Comparison of ENCODE assay signal across 11 cellular contexts in genomic region chr7:50356212-50356944, GRCh38. TPM values are rescaled to one million over a fixed set of nuclear protein-coding genes. Genes with fewer than 3 reads are reported as not detected.
DNase-seq lines count a peak whose midpoint lies in the region; ATAC-seq, FAIRE-seq and TF ChIP-seq lines count a peak whose summit lies in the region.
"Had no signal": no experiment of that assay in that cellular context is flagged by ENCODE, and none has a peak within 500 bp of the region (broad histone marks: within the 10 kb centered on the region; RNA-seq: fewer than 3 reads in every experiment).

No MANE protein-coding gene starts in this region.

- H3K9me3 ChIP-seq in right atrium auricular region (no peaks in the 10 kb centered on the region), upper lobe of left lung (no peaks in the 10 kb centered on the region)

- H3K4me3 ChIP-seq in right atrium auricular region (no peak overlapping the region), lower leg skin (ENCODE audit: low read depth, poor library complexity, severe bottlenecking) (no peak overlapping the region), upper lobe of left lung (no peak overlapping the region)

- ATAC-seq in Right ventricle myocardium inferior, result peak; percentile 69
- ATAC-seq in upper lobe of left lung (ENCODE audit: low FRiP score in 2 of 2), result peak; percentile 69 to 83
- no peak for ATAC-seq in GM18868 (IDR thresholded peaks at IDR 0.05; ENCODE audit: unreplicated experiment)

- H3K36me3 ChIP-seq in right atrium auricular region, result no peaks in the 10 kb centered on the region
- no peaks in the 10 kb centered on the region for H3K36me3 ChIP-seq in upper lobe of left lung

- H3K27me3 ChIP-seq in right atrium auricular region (no peaks in the 10 kb centered on the region), upper lobe of left lung (no peaks in the 10 kb centered on the region)

- peak; percentile 90 for DNase-seq in Right ventricle myocardium inferior (ENCODE audit: missing footprints)
- DNase-seq in right atrium auricular region (ENCODE audit: low spot score), result no peak
- peak; percentile 52 for DNase-seq in activated CD8-positive, alpha-beta memory T cell treated with anti-CD3 and anti-CD28 coated beads, Interleukin-2, amount 50 U/mL, for 48 hours
- DNase-seq in lower leg skin (ENCODE audit: low spot score in 2 of 2), result peak; percentile 29 to 85
- peak in 1 of 2 donors; percentile 74 for DNase-seq in upper lobe of left lung
- DNase-seq in inferior parietal cortex (ENCODE audit: extremely low spot score), result no peak
- no peak for DNase-seq in D721Med (ENCODE audit: insufficient read length, low spot score)
- DNase-seq: activated CD4-positive, CD25-positive, alpha-beta regulatory T cell; caudate nucleus; NCI-H510A treated with DMSO at 0.1 percent for 48 hours had no signal

- no peak for TF ChIP-seq POLR2A in lower leg skin (IDR thresholded peaks at IDR 0.05)
- no peak for TF ChIP-seq POLR2A in upper lobe of left lung (IDR thresholded peaks at IDR 0.05)

- intact Hi-C loops in Right ventricle myocardium inferior (cut with DNase I) (no loop called here), lower leg skin (cut with DNase I; ENCODE audit: low total_unique reads) (no loop called here)

- H3K4me1 ChIP-seq in right atrium auricular region (no peaks in the 10 kb centered on the region), upper lobe of left lung (peaks cover 0 to 20% (median 15%) of the 10 kb centered on the region in 4 donors)

- TF ChIP-seq EP300 in upper lobe of left lung (IDR thresholded peaks at IDR 0.05), result no peak

- H3K27ac ChIP-seq in right atrium auricular region (no peak overlapping the region), upper lobe of left lung (peak overlapping the region; percentile 56 to 79 (median 62))

- WGBS in lower leg skin, 2 donors, result 83 to 85% methylated on average over 15 of the region's 15 CpGs
- WGBS in upper lobe of left lung, 2 donors, result 62 to 74% methylated on average over 15 of the region's 15 CpGs

- TF ChIP-seq CTCF in right atrium auricular region (IDR thresholded peaks at IDR 0.05) (no peak), lower leg skin (IDR thresholded peaks at IDR 0.05) (no peak), upper lobe of left lung (IDR thresholded peaks at IDR 0.05) (no peak), D721Med (IDR thresholded peaks at IDR 0.05; ENCODE audit: insufficient read depth, missing control alignments) (no peak)

- no peak for FAIRE-seq in D721Med (lab: Jason Lieb, UNC)

RNA-seq across cellular contexts. Expression of gene IKZF1, which starts 51.9 kb away (rescaled TPM):
- total RNA-seq in Right ventricle myocardium inferior (3.5 TPM), right atrium auricular region (1 to 10 TPM; 1.7 to 9.7 TPM), lower leg skin (10 to 100 TPM in 1 of 4 donors, 1 to 10 TPM in 3; 5.3 to 10.8 (median 7.6) TPM), upper lobe of left lung (10 to 100 TPM; 33.8 to 65.1 (median 49.8) TPM)

Comparison
In these comparisons a context has a peak if more than half of its experiments do, and no peak if none do; other contexts are left out.
1. DNase-seq: peak in Right ventricle myocardium inferior (single experiment), activated CD8-positive, alpha-beta memory T cell treated with anti-CD3 and anti-CD28 coated beads, Interleukin-2, amount 50 U/mL, for 48 hours (single experiment) and lower leg skin (2 of 2); none in right atrium auricular region (single experiment), inferior parietal cortex (single experiment) and D721Med (single experiment).
2. H3K27ac ChIP-seq: peak in upper lobe of left lung (4 of 4); none in right atrium auricular region (0 of 2).